8 cellular contexts compared by ENCODE assay signal in the genomic region with DNA sequence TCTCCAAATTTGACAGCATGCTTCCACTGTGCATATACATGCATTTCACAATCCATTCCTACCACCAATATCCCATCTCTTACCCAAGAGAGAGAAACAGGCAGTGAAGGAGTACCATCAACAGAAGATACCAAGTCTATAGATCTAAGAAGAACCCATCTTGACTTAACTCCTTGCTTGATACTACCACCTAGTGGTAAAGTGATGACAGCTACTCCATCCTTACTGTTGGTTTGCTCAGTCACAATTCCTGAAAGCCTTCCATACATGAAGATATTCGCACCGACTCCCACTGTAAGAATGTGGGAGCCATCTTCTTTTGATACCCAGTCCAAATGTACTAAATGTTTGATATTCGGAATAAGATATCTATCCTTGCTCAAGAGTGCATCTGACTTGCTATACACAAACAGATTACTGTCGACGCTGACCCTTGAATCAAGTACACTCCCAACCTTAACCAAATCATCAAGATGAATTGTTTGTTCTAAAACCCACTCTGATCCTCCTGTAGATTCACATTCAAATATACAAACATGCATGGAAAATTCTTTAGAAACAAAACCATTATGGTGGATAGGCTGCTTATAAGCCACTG.
DNase-seq lines count a peak whose midpoint lies in the region; ATAC-seq lines count a peak whose summit lies in the region.

No MANE protein-coding gene starts in this region.

- DNase-seq in DMS114 treated with DMSO at 0.1 percent for 48 hours (lab: John Stamatoyannopoulos, UW; ENCODE audit: unreplicated experiment): peak; percentile 49
- peak; percentile 15 for DNase-seq in HuH-7.5 (ENCODE audit: low spot score)
- DNase-seq in SKM-1 treated with dmso at 0.1 percent for 144 hours (lab: John Stamatoyannopoulos, UW; ENCODE audit: unreplicated experiment): peak; percentile 3
- DNase-seq in iPS-NIHi7 (ENCODE audit: extremely low spot score): peak; percentile 77
- no peak for DNase-seq in activated CD8-positive, alpha-beta memory T cell treated with anti-CD3 and anti-CD28 coated beads, Interleukin-2, amount 50 U/mL, for 4 hours
- DNase-seq in T-helper 9 cell: no peak
- no peak for DNase-seq in NCI-H345 treated with DMSO at 0.1 percent for 48 hours (lab: John Stamatoyannopoulos, UW; ENCODE audit: unreplicated experiment)

- ATAC-seq in GM21360 (IDR thresholded peaks at IDR 0.05; ENCODE audit: unreplicated experiment): no peak

Comparison
In these comparisons a context has a peak if more than half of its experiments do, and no peak if none do; other contexts are left out.
1. DNase-seq: peak in DMS114 treated with DMSO at 0.1 percent for 48 hours (single experiment), HuH-7.5 (single experiment), SKM-1 treated with dmso at 0.1 percent for 144 hours (single experiment) and iPS-NIHi7 (single experiment); none in activated CD8-positive, alpha-beta memory T cell treated with anti-CD3 and anti-CD28 coated beads, Interleukin-2, amount 50 U/mL, for 4 hours (single experiment), T-helper 9 cell (single experiment) and NCI-H345 treated with DMSO at 0.1 percent for 48 hours (single experiment).